Comparison of ENCODE assay signal across 13 cellular contexts in genomic region chr4:94641702-94642560, GRCh38.
A peak's percentile ranks its signal among the peaks of the same experiment; 100 is the strongest.
DNase-seq lines count a peak whose midpoint lies in the region; TF ChIP-seq lines count a peak whose summit lies in the region.
"Had no signal": no experiment of that assay in that cellular context is flagged by ENCODE, and none has a peak within 500 bp of the region (broad histone marks: within the 10 kb centered on the region; RNA-seq: fewer than 3 reads in every experiment).

No MANE protein-coding gene starts in this region.

- H3K36me3 Mint-ChIP-seq in Caco-2 (ENCODE audit: insufficient read depth, unreplicated experiment) = peaks cover 14% of the 10 kb centered on the region
- H3K36me3 Mint-ChIP-seq: activated naive CD8-positive, alpha-beta T cell treated with anti-CD3 and anti-CD28 coated beads, Interleukin-2, amount 10 ng/mL, durations not matched to agents 7 days and 5 days had no signal

- no peaks in the 10 kb centered on the region for H3K9me3 Mint-ChIP-seq in Caco-2 (ENCODE audit: unreplicated experiment)
- H3K9me3 Mint-ChIP-seq: activated naive CD8-positive, alpha-beta T cell treated with anti-CD3 and anti-CD28 coated beads, Interleukin-2, amount 10 ng/mL, durations not matched to agents 7 days and 5 days; CD4-positive, alpha-beta T cell had no signal

- TF ChIP-seq CTCF in Caco-2 (IDR thresholded peaks at IDR 0.05; ENCODE audit: insufficient read depth in 1 of 2, low read depth in 1 of 2, low read length in 1 of 2, severe bottlenecking in 1 of 2, unreplicated experiment in 1 of 2) = no peak
- no peak for TF ChIP-seq CTCF in choroid plexus epithelial cell (conservative IDR thresholded peaks at IDR 0.05; ENCODE audit: low read depth, low read length)
- TF ChIP-seq CTCF in esophagus muscularis mucosa (IDR thresholded peaks at IDR 0.05) = no peak

- H3K27me3 ChIP-seq in Caco-2 (replicated peaks; ENCODE audit: control insufficient read depth, insufficient read depth, low read length) = no peaks in the 10 kb centered on the region
- H3K27me3 ChIP-seq in esophagus muscularis mucosa = no peaks in the 10 kb centered on the region
- H3K27me3 ChIP-seq: testis had no signal

- no peak for TF ChIP-seq POLR2A in esophagus muscularis mucosa (IDR thresholded peaks at IDR 0.05; ENCODE audit: low read depth)

- no TSS peak for BruUV-seq in Caco-2 (replicated peaks; lab: Mats Ljungman, UMichigan)

- POLR2A ChIA-PET in Caco-2 (lab: Charles Lee) = no interaction called here

- CTCF ChIA-PET in Caco-2 (lab: Charles Lee) = no interaction called here

- H3K27ac Mint-ChIP-seq in Caco-2 (ENCODE audit: unreplicated experiment) = peak overlapping the region; percentile 12
- H3K27ac Mint-ChIP-seq: activated naive CD8-positive, alpha-beta T cell treated with anti-CD3 and anti-CD28 coated beads, Interleukin-2, amount 10 ng/mL, durations not matched to agents 7 days and 5 days; CD4-positive, alpha-beta T cell had no signal

- H3K27ac ChIP-seq in mesodermal cell (ENCODE audit: low read depth, low read length, severe bottlenecking) (peak overlapping the region; percentile 29), esophagus muscularis mucosa (replicated peaks in 1 of 4) (no peak overlapping the region)
- H3K27ac ChIP-seq: testis had no signal

- no peak for TF ChIP-seq EP300 in esophagus muscularis mucosa (IDR thresholded peaks at IDR 0.05)

- H3K27me3 Mint-ChIP-seq in Caco-2 (ENCODE audit: insufficient read depth, unreplicated experiment) = no peaks in the 10 kb centered on the region
- H3K27me3 Mint-ChIP-seq: activated naive CD8-positive, alpha-beta T cell treated with anti-CD3 and anti-CD28 coated beads, Interleukin-2, amount 10 ng/mL, durations not matched to agents 7 days and 5 days; CD4-positive, alpha-beta T cell had no signal

- peaks cover 9% of the 10 kb centered on the region for H3K4me1 ChIP-seq in Caco-2
- peaks cover 3% of the 10 kb centered on the region for H3K4me1 ChIP-seq in mesodermal cell (ENCODE audit: control insufficient read depth, insufficient read depth, low read length, poor library complexity, severe bottlenecking)
- H3K4me1 ChIP-seq in esophagus muscularis mucosa = no peaks in the 10 kb centered on the region
- H3K4me1 ChIP-seq: testis had no signal

- H3K36me3 ChIP-seq in Caco-2 (ENCODE audit: control insufficient read depth, insufficient read depth, low read length) (no peaks in the 10 kb centered on the region; the same call in 1 of the 2 replicates), mesodermal cell (ENCODE audit: control insufficient read depth, insufficient read depth, low read length) (peaks cover 33% of the 10 kb centered on the region), esophagus muscularis mucosa (peaks cover 0 to 84% (median 23%) of the 10 kb centered on the region in 4 donors)

- H3K4me3 ChIP-seq in Caco-2 (ENCODE audit: low read depth, low read length) = no peak overlapping the region
- H3K4me3 ChIP-seq in choroid plexus epithelial cell (ENCODE audit: low read depth, low read length) = no peak overlapping the region
- no peak overlapping the region for H3K4me3 ChIP-seq in mesodermal cell (ENCODE audit: extremely low read depth, insufficient read depth, low read length, poor library complexity, severe bottlenecking)
- no peak overlapping the region for H3K4me3 ChIP-seq in esophagus muscularis mucosa
- H3K4me3 ChIP-seq: testis had no signal

- H3K4me1 Mint-ChIP-seq in Caco-2 (ENCODE audit: low read depth, unreplicated experiment) = peaks cover 9% of the 10 kb centered on the region
- H3K4me1 Mint-ChIP-seq: activated naive CD8-positive, alpha-beta T cell treated with anti-CD3 and anti-CD28 coated beads, Interleukin-2, amount 10 ng/mL, durations not matched to agents 7 days and 5 days had no signal

- intact Hi-C loops in Caco-2 (cut with micrococcal nuclease; ENCODE audit: unreplicated experiment) (no loop called here), esophagus muscularis mucosa (cut with DNase I) (no loop called here)

- no peak for DNase-seq in Caco-2
- peak; percentile 18 for DNase-seq in NCI-H69 (lab: John Stamatoyannopoulos, UW)
- DNase-seq in choroid plexus epithelial cell (ENCODE audit: low read depth) = peak; percentile 66
- no peak for DNase-seq in medulla oblongata (ENCODE audit: extremely low spot score)
- DNase-seq in activated CD4-positive, alpha-beta T cell treated with anti-CD3 and anti-CD28 coated beads for 4 hours = no peak
- no peak for DNase-seq in esophagus muscularis mucosa (ENCODE audit: extremely low spot score)
- DNase-seq in NCI-H2171 treated with DMSO at 0.1 percent for 48 hours (lab: John Stamatoyannopoulos, UW) = no peak
- DNase-seq: activated naive CD8-positive, alpha-beta T cell treated with anti-CD3 and anti-CD28 coated beads, Interleukin-2, amount 10 ng/mL, durations not matched to agents 7 days and 5 days; CD4-positive, alpha-beta T cell; NCI-H146; posterior cingulate gyrus; testis had no signal

- H3K4me3 Mint-ChIP-seq in Caco-2 (ENCODE audit: unreplicated experiment) = no peak overlapping the region
- H3K4me3 Mint-ChIP-seq: activated naive CD8-positive, alpha-beta T cell treated with anti-CD3 and anti-CD28 coated beads, Interleukin-2, amount 10 ng/mL, durations not matched to agents 7 days and 5 days; CD4-positive, alpha-beta T cell had no signal

- no CpG with 5 or more reads among the region's 3 CpGs for WGBS in mesodermal cell (ENCODE audit: insufficient coverage in 2 of 2), 2 experiments
- 87% methylated on average over 3 of the region's 3 CpGs for WGBS in esophagus muscularis mucosa

- no peaks in the 10 kb centered on the region for H3K9me3 ChIP-seq in Caco-2
- no peaks in the 10 kb centered on the region for H3K9me3 ChIP-seq in mesodermal cell (ENCODE audit: control insufficient read depth, low read length)
- H3K9me3 ChIP-seq in esophagus muscularis mucosa = no peaks in the 10 kb centered on the region
- H3K9me3 ChIP-seq: testis had no signal

Comparison
In these comparisons a context has a peak if more than half of its experiments do, and no peak if none do; other contexts are left out.
1. DNase-seq: peak in NCI-H69 (single experiment) and choroid plexus epithelial cell (single experiment); none in Caco-2 (0 of 2), medulla oblongata (single experiment), activated CD4-positive, alpha-beta T cell treated with anti-CD3 and anti-CD28 coated beads for 4 hours (0 of 2), esophagus muscularis mucosa (single experiment) and NCI-H2171 treated with DMSO at 0.1 percent for 48 hours (single experiment).